In the genomic region with DNA sequence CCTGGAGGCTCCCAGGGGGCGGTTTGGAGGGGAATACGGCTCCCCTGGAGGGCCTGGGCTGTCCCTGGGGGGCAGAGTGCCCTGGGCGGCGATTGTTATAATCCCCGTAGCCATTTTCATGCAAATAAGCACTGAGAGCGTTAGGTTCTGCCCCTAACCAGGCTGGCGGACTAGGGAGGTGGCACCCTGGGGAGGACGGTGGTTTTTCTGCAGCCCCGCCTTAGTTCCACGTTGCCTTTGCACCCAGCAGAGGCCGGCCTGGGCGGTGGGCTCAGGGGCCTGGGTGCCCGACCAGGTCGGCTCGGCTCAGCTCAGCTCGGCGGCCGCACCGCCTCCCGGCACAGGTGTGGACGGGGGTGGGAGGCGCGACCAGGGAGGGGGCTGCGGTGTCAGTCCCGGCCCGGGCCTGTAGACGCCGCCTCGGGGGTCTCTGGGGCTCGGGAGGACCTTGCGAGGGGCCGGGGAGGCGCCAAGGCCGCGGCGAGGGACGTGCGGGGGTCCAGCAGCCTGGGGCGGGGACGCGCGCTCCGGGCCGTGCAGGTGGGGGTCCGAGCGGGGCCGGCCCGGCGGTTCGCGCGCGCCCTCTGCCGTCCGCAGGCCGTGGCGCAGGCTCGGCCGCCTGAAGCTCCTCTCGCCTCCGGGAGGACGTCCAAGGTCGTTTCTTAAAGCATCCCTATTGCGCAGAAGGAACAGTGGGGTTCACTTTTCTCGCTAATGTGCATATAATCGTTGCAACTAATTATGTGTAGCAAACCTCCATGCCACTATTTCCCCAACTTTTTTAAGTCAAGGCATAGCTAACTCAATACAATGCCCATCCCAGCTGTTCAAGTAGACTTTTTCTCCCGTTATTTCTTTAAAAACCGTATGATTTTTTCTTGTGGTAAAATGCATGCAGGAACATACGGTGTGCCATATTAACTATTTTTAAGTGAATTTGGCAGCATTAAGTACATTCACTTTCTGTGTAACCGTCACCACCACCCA, we compare ENCODE assay signal across 8 cellular contexts. TPM values are rescaled to one million over a fixed set of nuclear protein-coding genes. Genes with fewer than 3 reads are reported as not detected.
DNase-seq lines count a peak whose midpoint lies in the region; ATAC-seq and TF ChIP-seq lines count a peak whose summit lies in the region.

No MANE protein-coding gene starts in this region.

- intact Hi-C loops in testis (cut with DNase I; ENCODE audit: low total_unique reads), result no loop called here

- H3K9ac ChIP-seq in mucosa of stomach (ENCODE audit: low read length), result peak overlapping the region; percentile 84

- H3K9me3 ChIP-seq in BE2C, result no peaks in the 10 kb centered on the region
- H3K9me3 ChIP-seq in mucosa of stomach (ENCODE audit: control insufficient read depth, low read length), result no peaks in the 10 kb centered on the region
- H3K9me3 ChIP-seq in testis, result no peaks in the 10 kb centered on the region

- DNase-seq in BE2C, result peak; percentile 44
- peak; percentile 90 for DNase-seq in NCI-H345 (lab: John Stamatoyannopoulos, UW)
- peak; percentile 58 for DNase-seq in activated T-cell treated with anti-CD3 and anti-CD28 coated beads for 48 hours (ENCODE audit: low read depth)
- DNase-seq in erythroblast (lab: John Stamatoyannopoulos, UW), result peak; percentile 43 to 75
- DNase-seq in testis, result peak; percentile 82

- H3K4me3 ChIP-seq in BE2C (ENCODE audit: low read depth, low read length) (no peak overlapping the region), mucosa of stomach (ENCODE audit: low read length) (peak overlapping the region; percentile 11), testis (peak overlapping the region in 1 of 2 donors; percentile 47)

- peak; percentile 47 for ATAC-seq in GM19372 (IDR thresholded peaks at IDR 0.05; ENCODE audit: low read depth, unreplicated experiment)
- no peak for ATAC-seq in GM18520 (IDR thresholded peaks at IDR 0.05; ENCODE audit: unreplicated experiment)

- H3K27me3 ChIP-seq in BE2C, result peaks cover 27% of the 10 kb centered on the region
- H3K27me3 ChIP-seq in mucosa of stomach (ENCODE audit: control insufficient read depth, insufficient read depth, low read length), result no peaks in the 10 kb centered on the region
- no peaks in the 10 kb centered on the region for H3K27me3 ChIP-seq in testis

- no peak for TF ChIP-seq POLR2A in erythroblast (IDR thresholded peaks at IDR 0.05; ENCODE audit: low read length)
- no peak for TF ChIP-seq POLR2A in testis (IDR thresholded peaks at IDR 0.05)

- H3K36me3 ChIP-seq in BE2C (no peaks in the 10 kb centered on the region), mucosa of stomach (ENCODE audit: control insufficient read depth, insufficient read depth, low read length) (no peaks in the 10 kb centered on the region), testis (ENCODE audit: low read depth, missing control alignments) (no peaks in the 10 kb centered on the region)

- WGBS in testis, 2 donors, result 1 to 3% methylated on average over 16 to 65 of the region's 70 CpGs

- no peak overlapping the region for H3K27ac ChIP-seq in testis

- H3K4me1 ChIP-seq in BE2C (peaks cover 3% of the 10 kb centered on the region; the same call in 1 of the 2 replicates), mucosa of stomach (ENCODE audit: control insufficient read depth, insufficient read depth, low read length) (peaks cover 33% of the 10 kb centered on the region), testis (peaks cover 18% of the 10 kb centered on the region)

- TF ChIP-seq CTCF in BE2C (IDR thresholded peaks at IDR 0.05; ENCODE audit: low read depth, low read length) (peak; percentile 48), testis (IDR thresholded peaks at IDR 0.05) (peak; percentile 70 to 88 (median 83))

RNA-seq across cellular contexts. Expression of gene DUSP8, which starts 2.5 kb away (rescaled TPM):
- polyA plus RNA-seq in BE2C (2012; ENCODE audit: insufficient read depth, insufficient read length, low read depth), result 40.4 TPM
- 10 to 100 TPM in 1 of 2 donors, 1 to 10 TPM in 1; 8.5 to 14.4 TPM for total RNA-seq in testis
- polyA plus RNA-seq in testis (ENCODE audit: insufficient read depth, low read depth, low replicate concordance), result 7.0 TPM

RNA-seq across cellular contexts. Expression of gene KRTAP5-1, which starts 10.5 kb away (rescaled TPM):
- not detected for polyA plus RNA-seq in BE2C (2012; ENCODE audit: insufficient read depth, insufficient read length, low read depth)
- total RNA-seq in testis, result not detected
- not detected for polyA plus RNA-seq in testis (ENCODE audit: insufficient read depth, low read depth, low replicate concordance)

RNA-seq across cellular contexts. Expression of gene KRTAP5-2, which starts 23.5 kb away (rescaled TPM):
- polyA plus RNA-seq in BE2C (2012; ENCODE audit: insufficient read depth, insufficient read length, low read depth), result not detected
- total RNA-seq in testis, result not detected
- not detected for polyA plus RNA-seq in testis (ENCODE audit: insufficient read depth, low read depth, low replicate concordance)

RNA-seq across cellular contexts. Expression of gene KRTAP5-3, which starts 33.7 kb away (rescaled TPM):
- polyA plus RNA-seq in BE2C (2012; ENCODE audit: insufficient read depth, insufficient read length, low read depth), result not detected
- total RNA-seq in testis, result not detected
- polyA plus RNA-seq in testis (ENCODE audit: insufficient read depth, low read depth, low replicate concordance), result not detected

RNA-seq across cellular contexts. Expression of gene KRTAP5-4, which starts 47.4 kb away (rescaled TPM):
- not detected for polyA plus RNA-seq in BE2C (2012; ENCODE audit: insufficient read depth, insufficient read length, low read depth)
- not detected for total RNA-seq in testis
- not detected for polyA plus RNA-seq in testis (ENCODE audit: insufficient read depth, low read depth, low replicate concordance)
